ENCODE assay signal across 9 cellular contexts in the genomic region with DNA sequence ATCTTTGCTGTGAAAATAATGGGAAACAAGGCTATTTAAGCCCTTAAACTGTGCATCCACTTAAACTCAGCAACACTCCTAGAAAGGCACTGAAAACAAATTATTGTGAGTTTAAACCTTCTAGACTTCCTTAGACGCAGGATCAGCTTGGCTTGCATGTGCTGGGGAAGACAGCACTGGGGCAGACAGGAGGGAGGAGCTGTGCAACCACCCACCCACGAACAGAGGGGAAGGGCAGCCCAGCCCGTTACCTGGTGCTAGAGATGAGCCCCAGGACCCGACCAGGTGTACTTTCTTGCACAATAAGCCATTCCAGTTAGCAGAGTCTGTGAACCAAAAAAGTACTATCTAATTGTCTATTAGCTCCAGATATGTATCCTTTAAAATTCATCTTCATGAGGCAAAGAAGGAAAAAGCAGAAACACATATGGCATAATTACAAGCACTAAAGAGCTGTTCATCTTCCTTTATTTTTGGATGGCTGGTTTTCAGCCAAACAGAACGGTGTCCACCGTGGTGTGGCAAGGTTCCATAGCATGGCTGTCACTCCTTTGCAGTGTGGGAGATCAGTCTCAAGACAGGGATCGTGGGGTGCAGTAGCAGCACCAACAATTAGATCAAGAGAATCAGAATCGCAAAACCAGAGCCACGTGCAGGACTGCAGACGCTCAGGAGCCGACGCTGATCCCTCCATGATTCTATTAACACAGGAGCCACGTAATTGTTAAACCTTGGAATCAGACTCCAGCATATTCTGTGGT.
DNase-seq lines count a peak whose midpoint lies in the region; ATAC-seq and TF ChIP-seq lines count a peak whose summit lies in the region.
"Had no signal": no experiment of that assay in that cellular context is flagged by ENCODE, and none has a peak within 500 bp of the region (broad histone marks: within the 10 kb centered on the region; RNA-seq: fewer than 3 reads in every experiment).

No MANE protein-coding gene starts in this region.

- H3K9ac ChIP-seq in neural cell (ENCODE audit: low read length): no peak overlapping the region

- peaks cover 90% of the 10 kb centered on the region for H3K36me3 Mint-ChIP-seq in activated CD8-positive, alpha-beta T cell treated with anti-CD3 and anti-CD28 coated beads for 36 hours (ENCODE audit: low read depth)

- no peaks in the 10 kb centered on the region for H3K9me2 ChIP-seq in neural cell (ENCODE audit: insufficient read depth, low read length)

- no peak overlapping the region for H2AFZ ChIP-seq in neural cell (ENCODE audit: low read depth, low read length)

- TF ChIP-seq EP300 in neural cell (conservative IDR thresholded peaks at IDR 0.05; ENCODE audit: poor library complexity, severe bottlenecking): no peak

- DNase-seq in activated CD8-positive, alpha-beta T cell treated with anti-CD3 and anti-CD28 coated beads for 36 hours: peak; percentile 45
- no peak for DNase-seq in stimulated activated CD8-positive, alpha-beta memory T cell treated with anti-CD3 and anti-CD28 coated beads, Interleukin-4, amount 100 ng/mL, for 48 hours
- DNase-seq in GF-D8 (lab: John Stamatoyannopoulos, UW) (no peak), NCI-H2107 (lab: John Stamatoyannopoulos, UW) (no peak), body of pancreas (no peak)
- DNase-seq: kidney glomerular epithelial cell had no signal

- H3K9me3 Mint-ChIP-seq in activated CD8-positive, alpha-beta T cell treated with anti-CD3 and anti-CD28 coated beads for 36 hours: peaks cover 16% of the 10 kb centered on the region

- peaks cover 10% of the 10 kb centered on the region for H3F3A ChIP-seq in neural cell (ENCODE audit: insufficient read depth, low read length, poor library complexity, severe bottlenecking)

- H3K9me3 ChIP-seq in neural cell (ENCODE audit: low read length) (no peaks in the 10 kb centered on the region), body of pancreas (no peaks in the 10 kb centered on the region)

- CTCF ChIA-PET in activated CD8-positive, alpha-beta T cell treated with anti-CD3 and anti-CD28 coated beads for 36 hours (lab: Charles Lee): interaction anchor here (0.9 to 3.1 kb wide), 6 partner anchors 9 to 130 kb away, joined by 3 to 13 read pairs (median 4); no protein-coding TSS in a partner anchor

- ATAC-seq in GM18505 (IDR thresholded peaks at IDR 0.05; ENCODE audit: unreplicated experiment) (peak; percentile 2), HG02588 (IDR thresholded peaks at IDR 0.05; ENCODE audit: unreplicated experiment) (peak; percentile 35), body of pancreas (no peak)
- no peak for ATAC-seq in activated CD8-positive, alpha-beta T cell treated with anti-CD3 and anti-CD28 coated beads for 36 hours

- peak overlapping the region; percentile 79 for H3K4me3 Mint-ChIP-seq in activated CD8-positive, alpha-beta T cell treated with anti-CD3 and anti-CD28 coated beads for 36 hours

- H3K4me2 ChIP-seq in neural cell (ENCODE audit: low read length): no peak overlapping the region

- H3K79me2 ChIP-seq in neural cell (replicated peaks; ENCODE audit: insufficient read depth, low read length): peaks cover 33% of the 10 kb centered on the region

- H3K27ac ChIP-seq in neural cell (ENCODE audit: low read length): peak overlapping the region; percentile 48
- no peak overlapping the region for H3K27ac ChIP-seq in body of pancreas

- no peak for TF ChIP-seq RAD21 in neural cell (conservative IDR thresholded peaks at IDR 0.05)

- H3K27ac Mint-ChIP-seq in activated CD8-positive, alpha-beta T cell treated with anti-CD3 and anti-CD28 coated beads for 36 hours: peak overlapping the region; percentile 98

- no peaks in the 10 kb centered on the region for H3K27me3 ChIP-seq in neural cell (ENCODE audit: insufficient read depth, low read depth, low read length)
- H3K27me3 ChIP-seq in body of pancreas: no peaks in the 10 kb centered on the region

- peaks cover 97% of the 10 kb centered on the region for H3K4me1 Mint-ChIP-seq in activated CD8-positive, alpha-beta T cell treated with anti-CD3 and anti-CD28 coated beads for 36 hours (ENCODE audit: low read depth)

- H3K4me1 ChIP-seq in body of pancreas: no peaks in the 10 kb centered on the region

- H4K20me1 ChIP-seq in neural cell (ENCODE audit: insufficient read depth): no peaks in the 10 kb centered on the region

- TF ChIP-seq CTCF in activated CD8-positive, alpha-beta T cell treated with anti-CD3 and anti-CD28 coated beads for 36 hours (IDR thresholded peaks at IDR 0.05): no peak
- TF ChIP-seq CTCF in neural cell (IDR thresholded peaks at IDR 0.05; ENCODE audit: poor library complexity, severe bottlenecking): no peak
- no peak for TF ChIP-seq CTCF in body of pancreas (IDR thresholded peaks at IDR 0.05)

- no peak overlapping the region for H3K4me3 ChIP-seq in neural cell (ENCODE audit: low read length)
- H3K4me3 ChIP-seq in body of pancreas: no peak overlapping the region

- no peaks in the 10 kb centered on the region for H3K36me3 ChIP-seq in neural cell (ENCODE audit: insufficient read depth, low read length)
- H3K36me3 ChIP-seq in body of pancreas (replicated peaks in 1 of 2; ENCODE audit: insufficient read depth in 1 of 2, low read depth in 2 of 2): no peaks in the 10 kb centered on the region

- peak; percentile 33 for TF ChIP-seq POLR2A in GM18505 (IDR thresholded peaks at IDR 0.05; ENCODE audit: borderline replicate concordance, extremely low read depth, insufficient read depth, insufficient read length)
- no peak for TF ChIP-seq POLR2A in body of pancreas (IDR thresholded peaks at IDR 0.05)

- H3K27me3 Mint-ChIP-seq in activated CD8-positive, alpha-beta T cell treated with anti-CD3 and anti-CD28 coated beads for 36 hours: no peaks in the 10 kb centered on the region

- intact Hi-C loops in activated CD8-positive, alpha-beta T cell treated with anti-CD3 and anti-CD28 coated beads for 36 hours (cut with micrococcal nuclease): no loop called here
- intact Hi-C loops in body of pancreas (cut with DNase I): no loop called here

- POLR2A ChIA-PET in activated CD8-positive, alpha-beta T cell treated with anti-CD3 and anti-CD28 coated beads for 36 hours (lab: Charles Lee): interaction anchor here (0.9 to 5.9 kb wide), 16 partner anchors 8 to 108 kb away, joined by 3 to 43 read pairs (median 6); no protein-coding TSS in a partner anchor

- WGBS in body of pancreas, 2 donors: 80 to 90% methylated on average over 13 of the region's 13 CpGs

TF ChIP-seq in neural cell, 6 proteins besides CTCF, POLR2A, EP300 and RAD21:
- TF ChIP-seq MXI1 (conservative IDR thresholded peaks at IDR 0.05; ENCODE audit: poor library complexity, severe bottlenecking) (no peak), POLR2AphosphoS5 (IDR thresholded peaks at IDR 0.05) (no peak), TAF1 (IDR thresholded peaks at IDR 0.05; ENCODE audit: low read depth) (no peak), SMC3 (conservative IDR thresholded peaks at IDR 0.05; ENCODE audit: poor library complexity) (no peak), EZH2 (IDR thresholded peaks at IDR 0.05; ENCODE audit: borderline replicate concordance, insufficient read depth, low read length, poor library complexity, severe bottlenecking) (no peak)
- TF ChIP-seq, protein P1, sequence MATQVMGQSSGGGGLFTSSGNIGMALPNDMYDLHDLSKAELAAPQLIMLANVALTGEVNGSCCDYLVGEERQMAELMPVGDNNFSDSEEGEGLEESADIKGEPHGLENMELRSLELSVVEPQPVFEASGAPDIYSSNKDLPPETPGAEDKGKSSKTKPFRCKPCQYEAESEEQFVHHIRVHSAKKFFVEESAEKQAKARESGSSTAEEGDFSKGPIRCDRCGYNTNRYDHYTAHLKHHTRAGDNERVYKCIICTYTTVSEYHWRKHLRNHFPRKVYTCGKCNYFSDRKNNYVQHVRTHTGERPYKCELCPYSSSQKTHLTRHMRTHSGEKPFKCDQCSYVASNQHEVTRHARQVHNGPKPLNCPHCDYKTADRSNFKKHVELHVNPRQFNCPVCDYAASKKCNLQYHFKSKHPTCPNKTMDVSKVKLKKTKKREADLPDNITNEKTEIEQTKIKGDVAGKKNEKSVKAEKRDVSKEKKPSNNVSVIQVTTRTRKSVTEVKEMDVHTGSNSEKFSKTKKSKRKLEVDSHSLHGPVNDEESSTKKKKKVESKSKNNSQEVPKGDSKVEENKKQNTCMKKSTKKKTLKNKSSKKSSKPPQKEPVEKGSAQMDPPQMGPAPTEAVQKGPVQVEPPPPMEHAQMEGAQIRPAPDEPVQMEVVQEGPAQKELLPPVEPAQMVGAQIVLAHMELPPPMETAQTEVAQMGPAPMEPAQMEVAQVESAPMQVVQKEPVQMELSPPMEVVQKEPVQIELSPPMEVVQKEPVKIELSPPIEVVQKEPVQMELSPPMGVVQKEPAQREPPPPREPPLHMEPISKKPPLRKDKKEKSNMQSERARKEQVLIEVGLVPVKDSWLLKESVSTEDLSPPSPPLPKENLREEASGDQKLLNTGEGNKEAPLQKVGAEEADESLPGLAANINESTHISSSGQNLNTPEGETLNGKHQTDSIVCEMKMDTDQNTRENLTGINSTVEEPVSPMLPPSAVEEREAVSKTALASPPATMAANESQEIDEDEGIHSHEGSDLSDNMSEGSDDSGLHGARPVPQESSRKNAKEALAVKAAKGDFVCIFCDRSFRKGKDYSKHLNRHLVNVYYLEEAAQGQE (IDR thresholded peaks at IDR 0.05; ENCODE audit: borderline replicate concordance): no peak

Comparison
In these comparisons a context has a peak if more than half of its experiments do, and no peak if none do; other contexts are left out.
1. ATAC-seq: peak in GM18505 (single experiment) and HG02588 (single experiment); none in activated CD8-positive, alpha-beta T cell treated with anti-CD3 and anti-CD28 coated beads for 36 hours (single experiment) and body of pancreas (single experiment).